Comparison of ENCODE assay signal across 27 cellular contexts in genomic region chr1:168827557-168827956, GRCh38.
"Had no signal": no experiment of that assay in that cellular context is flagged by ENCODE, and none has a peak within 500 bp of the region (broad histone marks: within the 10 kb centered on the region; RNA-seq: fewer than 3 reads in every experiment).

No MANE protein-coding gene starts in this region.

- ATAC-seq: stimulated activated effector memory CD8-positive, alpha-beta T cell treated with anti-CD3 and anti-CD28 coated beads, Interleukin-12 subunit alpha, Interleukin-12 subunit beta, amount 100 ng/mL, for 72 hours; stimulated activated memory B cell treated with anti-CD40 and anti-IgM and Interleukin-4, amounts not matched to agents 10 μg/mL and 1 μg/mL and 100 μg/mL, for 72 hours; stimulated activated naive B cell treated with anti-CD40 and anti-IgM and Interleukin-4, amounts not matched to agents 10 μg/mL and 1 μg/mL and 100 μg/mL, for 72 hours; stimulated activated naive CD8-positive, alpha-beta T cell treated with anti-CD3 and anti-CD28 coated beads, Interleukin-15, amount 100 ng/mL, for 72 hours; stimulated activated naive CD8-positive, alpha-beta T cell treated with anti-CD3 and anti-CD28 coated beads, Interleukin-15, Interleukin-2, amounts not matched to agents 100 U/mL and 50 U/mL, for 24 hours; upper lobe of right lung had no signal

- FAIRE-seq: urothelium cell line had no signal

- H3K27ac ChIP-seq: stomach, suprapubic skin, testis, thoracic aorta, thyroid gland, tibial artery, tibial nerve, upper lobe of left lung, upper lobe of right lung, vagina had no signal

- H3K4me3 ChIP-seq: stomach, suprapubic skin, testis, thoracic aorta, thyroid gland, tibial artery, tibial nerve, transverse colon, upper lobe of left lung, upper lobe of right lung, uterus, vagina had no signal

- H3K36me3 ChIP-seq: stomach, suprapubic skin, thoracic aorta, thyroid gland, tibial artery, tibial nerve, transverse colon, upper lobe of left lung, upper lobe of right lung, uterus, vagina had no signal

- DNase-seq: stimulated activated CD4-positive, alpha-beta T cell treated with anti-CD3 and anti-CD28 coated beads, Interleukin-2, amount 100 ng/mL, for 48 hours; stimulated activated CD4-positive, alpha-beta T cell treated with anti-CD3 and anti-CD28 coated beads, Interleukin-4, amount 100 ng/mL, for 1 hour; stimulated activated CD4-positive, alpha-beta T cell treated with anti-CD3 and anti-CD28 coated beads, Interleukin-4, amount 100 ng/mL, for 24 hours; stimulated activated CD4-positive, alpha-beta T cell treated with anti-CD3 and anti-CD28 coated beads, Interleukin-4, amount 100 ng/mL, for 4 hours; stimulated activated CD8-positive, alpha-beta memory T cell treated with anti-CD3 and anti-CD28 coated beads, Interleukin-4, amount 100 ng/mL, for 48 hours; stimulated activated naive B cell treated with anti-CD40 and anti-IgM and Interleukin-4, amounts not matched to agents 10 μg/mL and 1 μg/mL and 100 μg/mL, for 72 hours; stimulated activated naive CD4-positive, alpha-beta T cell; stimulated activated naive CD4-positive, alpha-beta T cell treated with Interleukin-2 at 50 U/mL for 16 hours; stimulated activated naive CD8-positive, alpha-beta T cell treated with anti-CD3 and anti-CD28 coated beads, Interleukin-15, amount 100 ng/mL, for 72 hours; stimulated activated naive CD8-positive, alpha-beta T cell treated with anti-CD3 and anti-CD28 coated beads, Interleukin-15, Interleukin-2, amounts not matched to agents 100 U/mL and 50 U/mL, for 24 hours; stomach; substantia nigra; testis; thyroid gland; tibial artery; transverse colon; trophoblast cell; upper lobe of left lung; upper lobe of right lung had no signal

- H3K27me3 ChIP-seq: stomach, suprapubic skin, testis, thyroid gland, tibial artery, tibial nerve, transverse colon, upper lobe of left lung, upper lobe of right lung, uterus, vagina had no signal

- H3K9me3 ChIP-seq: stomach, suprapubic skin, testis, thoracic aorta, thyroid gland, tibial artery, tibial nerve, transverse colon, upper lobe of left lung, upper lobe of right lung, uterus, vagina had no signal

- H3K4me1 ChIP-seq: suprapubic skin, testis, thyroid gland, tibial artery, tibial nerve, upper lobe of left lung, upper lobe of right lung, uterus, vagina had no signal
